8 cellular contexts compared by ENCODE assay signal in genomic region chr16:4765511-4766474, GRCh38. TPM values are rescaled to one million over a fixed set of nuclear protein-coding genes. Genes with fewer than 3 reads are reported as not detected.
DNase-seq lines count a peak whose midpoint lies in the region; ATAC-seq and TF ChIP-seq lines count a peak whose summit lies in the region.

No MANE protein-coding gene starts in this region.

- H3K27me3 Mint-ChIP-seq in activated T-cell treated with anti-CD3 and anti-CD28 coated beads, Interleukin-2, amount 50 U/mL, for 24 hours = no peaks in the 10 kb centered on the region

- peak overlapping the region; percentile 99 for H3K9ac ChIP-seq in adipocyte (ENCODE audit: low read length)

- no peak for DNase-seq in activated T-cell treated with anti-CD3 and anti-CD28 coated beads, Interleukin-2, amount 50 U/mL, for 24 hours
- no peak for DNase-seq in activated T-cell treated with anti-CD3 and anti-CD28 coated beads, Interleukin-2, amount 50 U/mL, for 48 hours
- no peak for DNase-seq in adipocyte (ENCODE audit: low read depth)
- DNase-seq in left lung = no peak
- DNase-seq in SKM-1 (lab: John Stamatoyannopoulos, UW; ENCODE audit: unreplicated experiment) = no peak
- no peak for DNase-seq in SW 1271 (lab: John Stamatoyannopoulos, UW)

- intact Hi-C loops in left lung (cut with DNase I) = no loop called here

- no peaks in the 10 kb centered on the region for H3K27me3 ChIP-seq in adipocyte (replicated peaks; ENCODE audit: control insufficient read depth, insufficient read depth, low read length)
- no peaks in the 10 kb centered on the region for H3K27me3 ChIP-seq in left lung
- no peaks in the 10 kb centered on the region for H3K27me3 ChIP-seq in thymus (ENCODE audit: control insufficient read depth, insufficient read depth)

- H3K4me1 ChIP-seq in adipocyte (ENCODE audit: control insufficient read depth, insufficient read depth, low read length) = peaks cover 20% of the 10 kb centered on the region
- peaks cover 13 to 33% of the 10 kb centered on the region in 2 donors for H3K4me1 ChIP-seq in left lung
- H3K4me1 ChIP-seq in thymus (ENCODE audit: control insufficient read depth, insufficient read depth, low read length) = peaks cover 17% of the 10 kb centered on the region

- H3K4me3 ChIP-seq in adipocyte (ENCODE audit: low read length) (peak overlapping the region; percentile 96), left lung (peak overlapping the region; percentile 97 to 99), thymus (ENCODE audit: low read length) (peak overlapping the region; percentile 98)

- peak overlapping the region; percentile 83 for H3K4me3 Mint-ChIP-seq in activated T-cell treated with anti-CD3 and anti-CD28 coated beads, Interleukin-2, amount 50 U/mL, for 24 hours

- H3K4me1 Mint-ChIP-seq in activated T-cell treated with anti-CD3 and anti-CD28 coated beads, Interleukin-2, amount 50 U/mL, for 24 hours (ENCODE audit: low read depth) = peaks cover 33% of the 10 kb centered on the region

- H3K27ac ChIP-seq in left lung = peak overlapping the region in 1 of 2 donors; percentile 87
- H3K27ac ChIP-seq in thymus (ENCODE audit: low read depth) = no peak overlapping the region

- H3K9me3 ChIP-seq in adipocyte (ENCODE audit: control insufficient read depth, low read length) = no peaks in the 10 kb centered on the region
- H3K9me3 ChIP-seq in left lung = no peaks in the 10 kb centered on the region
- H3K9me3 ChIP-seq in thymus (ENCODE audit: control insufficient read depth) = no peaks in the 10 kb centered on the region

- ATAC-seq in left lung = no peak
- no peak for ATAC-seq in HG02571 (IDR thresholded peaks at IDR 0.05; ENCODE audit: unreplicated experiment)

- peaks cover 44% of the 10 kb centered on the region for H3K36me3 Mint-ChIP-seq in activated T-cell treated with anti-CD3 and anti-CD28 coated beads, Interleukin-2, amount 50 U/mL, for 24 hours (ENCODE audit: low read depth)

- no peak for TF ChIP-seq CTCF in left lung (IDR thresholded peaks at IDR 0.05)

- peak overlapping the region; percentile 86 for H3K27ac Mint-ChIP-seq in activated T-cell treated with anti-CD3 and anti-CD28 coated beads, Interleukin-2, amount 50 U/mL, for 24 hours

- H3K36me3 ChIP-seq in adipocyte (ENCODE audit: control insufficient read depth, insufficient read depth, low read length, severe bottlenecking) (peaks cover 30% of the 10 kb centered on the region), left lung (peaks cover 0 to 43% of the 10 kb centered on the region in 2 donors), thymus (ENCODE audit: control insufficient read depth, insufficient read depth) (peaks cover 36% of the 10 kb centered on the region)

- WGBS in thymus = 85% methylated on average over 26 of the region's 26 CpGs

- H3K9me3 Mint-ChIP-seq in activated T-cell treated with anti-CD3 and anti-CD28 coated beads, Interleukin-2, amount 50 U/mL, for 24 hours = no peaks in the 10 kb centered on the region

RNA-seq across cellular contexts. Expression of gene ZNF500, which starts 1.2 kb away (rescaled TPM):
- 10 to 100 TPM; 12.5 to 13.6 TPM for total RNA-seq in left lung
- 13.8 TPM for polyA plus RNA-seq in thymus

RNA-seq across cellular contexts. Expression of gene SEPTIN12, which starts 22.4 kb away (rescaled TPM):
- not detected for total RNA-seq in left lung
- 0.14 TPM for polyA plus RNA-seq in thymus

RNA-seq across cellular contexts. Expression of gene SMIM22, which starts 29.4 kb away (rescaled TPM):
- 10 to 100 TPM; 28.6 to 40.5 TPM for total RNA-seq in left lung
- 16.2 TPM for polyA plus RNA-seq in thymus

RNA-seq across cellular contexts. Expression of gene DNAAF8, which starts 31.5 kb away (rescaled TPM):
- total RNA-seq in left lung = 1 to 10 TPM; 1.2 to 4.2 TPM
- 1.1 TPM for polyA plus RNA-seq in thymus

RNA-seq across cellular contexts. Expression of gene ANKS3, which starts 31.7 kb away (rescaled TPM):
- 10 to 100 TPM; 16.1 to 18.9 TPM for total RNA-seq in left lung
- polyA plus RNA-seq in thymus = 34.0 TPM
